ENCODE assay signal across 9 cellular contexts in genomic region chr1:184890539-184890973, GRCh38.
DNase-seq lines count a peak whose midpoint lies in the region; ATAC-seq, FAIRE-seq and TF ChIP-seq lines count a peak whose summit lies in the region.
"Had no signal": no experiment of that assay in that cellular context is flagged by ENCODE, and none has a peak within 500 bp of the region (broad histone marks: within the 10 kb centered on the region; RNA-seq: fewer than 3 reads in every experiment).

No MANE protein-coding gene starts in this region.

- no peak overlapping the region for H3K4me3 ChIP-seq in keratinocyte (ENCODE audit: control insufficient read depth in 2 of 3, extremely low read depth in 1 of 3, insufficient read depth in 2 of 3, low read depth in 1 of 3, low read length in 3 of 3)
- H3K4me3 ChIP-seq in upper lobe of right lung, result no peak overlapping the region

- H3K9me3 Mint-ChIP-seq in activated naive CD8-positive, alpha-beta T cell treated with anti-CD3 and anti-CD28 coated beads, Interleukin-2, amount 10 ng/mL, durations not matched to agents 7 days and 5 days, result no peaks in the 10 kb centered on the region

- dilution Hi-C loops in keratinocyte (cut with MboI; ENCODE audit: extremely low pct_ligation_motif_present, low sequenced_read_pairs), result no loop called here

- FAIRE-seq in keratinocyte (lab: Jason Lieb, UNC), result peak; percentile 49

- peak; percentile 64 for ATAC-seq in activated naive CD8-positive, alpha-beta T cell treated with anti-CD3 and anti-CD28 coated beads, Interleukin-2, amount 10 ng/mL, durations not matched to agents 7 days and 5 days (ENCODE audit: low read depth)
- peak; percentile 48 for ATAC-seq in upper lobe of right lung
- no peak for ATAC-seq in HG03045 (IDR thresholded peaks at IDR 0.05; ENCODE audit: unreplicated experiment)

- TF ChIP-seq CTCF in keratinocyte (optimal IDR thresholded peaks at IDR 0.05 in 1 of 3, IDR thresholded peaks at IDR 0.05 in 1 of 3, conservative IDR thresholded peaks at IDR 0.05 in 1 of 3; ENCODE audit: extremely low read depth in 1 of 3, insufficient read depth in 2 of 3, low read length in 3 of 3) (no peak), upper lobe of right lung (IDR thresholded peaks at IDR 0.05) (no peak)

- H3K36me3 ChIP-seq in keratinocyte (ENCODE audit: control insufficient read depth in 2 of 2, extremely low read depth in 1 of 2, insufficient read depth in 2 of 2, low read length in 2 of 2) (no peaks in the 10 kb centered on the region), upper lobe of right lung (no peaks in the 10 kb centered on the region)

- peaks cover 38% of the 10 kb centered on the region for H3K4me1 ChIP-seq in keratinocyte (ENCODE audit: control insufficient read depth, extremely low read depth, insufficient read depth, low read length)
- no peaks in the 10 kb centered on the region for H3K4me1 ChIP-seq in upper lobe of right lung

- H3K9me3 ChIP-seq in keratinocyte (ENCODE audit: control insufficient read depth, low read depth, low read length), result no peaks in the 10 kb centered on the region
- no peaks in the 10 kb centered on the region for H3K9me3 ChIP-seq in upper lobe of right lung

- no peaks in the 10 kb centered on the region for H3K27me3 Mint-ChIP-seq in activated naive CD8-positive, alpha-beta T cell treated with anti-CD3 and anti-CD28 coated beads, Interleukin-2, amount 10 ng/mL, durations not matched to agents 7 days and 5 days

- intact Hi-C loops in upper lobe of right lung (cut with DNase I), result no loop called here

- H3K4me1 Mint-ChIP-seq in activated naive CD8-positive, alpha-beta T cell treated with anti-CD3 and anti-CD28 coated beads, Interleukin-2, amount 10 ng/mL, durations not matched to agents 7 days and 5 days, result peaks cover 6% of the 10 kb centered on the region

- POLR2A ChIA-PET in activated naive CD8-positive, alpha-beta T cell treated with anti-CD3 and anti-CD28 coated beads, Interleukin-2, amount 10 ng/mL, durations not matched to agents 7 days and 5 days (lab: Charles Lee), result interaction anchor here (1.6 kb wide), 1 partner anchor 20 kb away, joined by 3 read pairs; no protein-coding TSS in a partner anchor

- H3K79me2 ChIP-seq in keratinocyte (ENCODE audit: control insufficient read depth, insufficient read depth, low read length), result no peaks in the 10 kb centered on the region

- no peak overlapping the region for H2AFZ ChIP-seq in keratinocyte (ENCODE audit: control insufficient read depth, low read length)

- H3K4me2 ChIP-seq in keratinocyte (ENCODE audit: control insufficient read depth, extremely low read depth, insufficient read depth, low read depth, low read length), result no peak overlapping the region

- no peak overlapping the region for H3K4me3 Mint-ChIP-seq in activated naive CD8-positive, alpha-beta T cell treated with anti-CD3 and anti-CD28 coated beads, Interleukin-2, amount 10 ng/mL, durations not matched to agents 7 days and 5 days

- no peaks in the 10 kb centered on the region for H3K9me1 ChIP-seq in keratinocyte (ENCODE audit: control insufficient read depth, extremely low read depth, insufficient read depth, low read length)

- peaks cover 5% of the 10 kb centered on the region for H3K36me3 Mint-ChIP-seq in activated naive CD8-positive, alpha-beta T cell treated with anti-CD3 and anti-CD28 coated beads, Interleukin-2, amount 10 ng/mL, durations not matched to agents 7 days and 5 days

- H4K20me1 ChIP-seq in keratinocyte (ENCODE audit: control insufficient read depth, extremely low read depth, insufficient read depth, low read length), result no peaks in the 10 kb centered on the region

- no peak overlapping the region for H3K27ac ChIP-seq in keratinocyte (ENCODE audit: control insufficient read depth, insufficient read depth, low read length)
- H3K27ac ChIP-seq in upper lobe of right lung, result peak overlapping the region; percentile 33

- peak; percentile 48 for DNase-seq in activated naive CD4-positive, alpha-beta T cell treated with Interleukin-2 at 50 U/mL for 16 hours
- no peak for DNase-seq in activated naive CD4-positive, alpha-beta T cell (lab: John Stamatoyannopoulos, UW)
- DNase-seq in activated naive CD8-positive, alpha-beta T cell treated with anti-CD3 and anti-CD28 coated beads, Interleukin-2, amount 10 ng/mL, durations not matched to agents 7 days and 5 days, result no peak
- DNase-seq in keratinocyte (ENCODE audit: low read depth, low spot score) (no peak), upper lobe of right lung (no peak), HPDE6-E6E7 (ENCODE audit: extremely low spot score) (no peak), pons (ENCODE audit: low spot score) (no peak)
- DNase-seq: AML-193 had no signal

- no peak overlapping the region for H3K27ac Mint-ChIP-seq in activated naive CD8-positive, alpha-beta T cell treated with anti-CD3 and anti-CD28 coated beads, Interleukin-2, amount 10 ng/mL, durations not matched to agents 7 days and 5 days

- H3K27me3 ChIP-seq in keratinocyte (ENCODE audit: control insufficient read depth, extremely low read depth, insufficient read depth, low read length), result no peaks in the 10 kb centered on the region
- H3K27me3 ChIP-seq in upper lobe of right lung, result no peaks in the 10 kb centered on the region

- no peak overlapping the region for H3K9ac ChIP-seq in keratinocyte (ENCODE audit: control insufficient read depth, extremely low read depth, insufficient read depth, low read length)
